18 cellular contexts compared by ENCODE assay signal in genomic region chr18:79645291-79645983, GRCh38. TPM values are rescaled to one million over a fixed set of nuclear protein-coding genes. Genes with fewer than 3 reads are reported as not detected.
DNase-seq lines count a peak whose midpoint lies in the region; TF ChIP-seq lines count a peak whose summit lies in the region.
"Had no signal": no experiment of that assay in that cellular context is flagged by ENCODE, and none has a peak within 500 bp of the region (broad histone marks: within the 10 kb centered on the region; RNA-seq: fewer than 3 reads in every experiment).

No MANE protein-coding gene starts in this region.

- TF ChIP-seq CTCF in fibroblast of pulmonary artery (IDR thresholded peaks at IDR 0.05; ENCODE audit: low read length, missing control alignments), result no peak

- peak; percentile 40 for DNase-seq in Daoy (ENCODE audit: low read depth)
- peak; percentile 78 for DNase-seq in Jurkat, Clone E6-1 (ENCODE audit: low read depth, low spot score)
- DNase-seq in OCI-M1 (lab: John Stamatoyannopoulos, UW), result peak; percentile 69
- DNase-seq in fibroblast of pulmonary artery (ENCODE audit: low read depth), result peak; percentile 31
- no peak for DNase-seq in HuH-7 (ENCODE audit: low spot score)
- no peak for DNase-seq in DMS153 treated with DMSO at 0.1 percent for 48 hours (lab: John Stamatoyannopoulos, UW; ENCODE audit: unreplicated experiment)
- DNase-seq in AG08396 (ENCODE audit: low spot score), result no peak
- no peak for DNase-seq in OCI-M2 (lab: John Stamatoyannopoulos, UW; ENCODE audit: unreplicated experiment)
- DNase-seq: activated CD8-positive, alpha-beta memory T cell treated with anti-CD3 and anti-CD28 coated beads, Interleukin-2, amount 50 U/mL, for 4 hours; activated effector memory CD4-positive, alpha-beta T cell treated with anti-CD3 and anti-CD28 coated beads, Interleukin-2, amount 50 U/mL, for 16 hours; COR-L47; erythroblast; NCI-H187; NCI-H446; posterior cingulate gyrus; SHP77; stimulated activated CD4-positive, alpha-beta T cell treated with anti-CD3 and anti-CD28 coated beads, Interleukin-1b, Interleukin-23, amount 100 ng/mL, for 48 hours; stimulated activated naive CD4-positive, alpha-beta T cell treated with Interleukin-2 at 50 U/mL for 16 hours had no signal

- H3K4me3 ChIP-seq in Jurkat, Clone E6-1 (ENCODE audit: low read length), result peak overlapping the region; percentile 20
- H3K4me3 ChIP-seq in fibroblast of pulmonary artery (replicated peaks; ENCODE audit: low read depth, low read length), result no peak overlapping the region

RNA-seq across cellular contexts. Expression of gene CTDP1, which starts 34.2 kb away (rescaled TPM):
- total RNA-seq in Daoy (2014; rRNA removed; shearing (Covaris generic)), result 12.1 and 13.9 TPM in 2 replicates
- polyA plus RNA-seq in Jurkat, Clone E6-1 (2012; ENCODE audit: insufficient read depth, insufficient read length), result 17.5 TPM

Comparison
In these comparisons a context has a peak if more than half of its experiments do, and no peak if none do; other contexts are left out.
1. DNase-seq: peak in Daoy (single experiment), Jurkat, Clone E6-1 (single experiment), OCI-M1 (single experiment) and fibroblast of pulmonary artery (single experiment); none in HuH-7 (single experiment), DMS153 treated with DMSO at 0.1 percent for 48 hours (single experiment), AG08396 (single experiment) and OCI-M2 (single experiment).